ENCODE assay signal across 8 cellular contexts in the genomic region with DNA sequence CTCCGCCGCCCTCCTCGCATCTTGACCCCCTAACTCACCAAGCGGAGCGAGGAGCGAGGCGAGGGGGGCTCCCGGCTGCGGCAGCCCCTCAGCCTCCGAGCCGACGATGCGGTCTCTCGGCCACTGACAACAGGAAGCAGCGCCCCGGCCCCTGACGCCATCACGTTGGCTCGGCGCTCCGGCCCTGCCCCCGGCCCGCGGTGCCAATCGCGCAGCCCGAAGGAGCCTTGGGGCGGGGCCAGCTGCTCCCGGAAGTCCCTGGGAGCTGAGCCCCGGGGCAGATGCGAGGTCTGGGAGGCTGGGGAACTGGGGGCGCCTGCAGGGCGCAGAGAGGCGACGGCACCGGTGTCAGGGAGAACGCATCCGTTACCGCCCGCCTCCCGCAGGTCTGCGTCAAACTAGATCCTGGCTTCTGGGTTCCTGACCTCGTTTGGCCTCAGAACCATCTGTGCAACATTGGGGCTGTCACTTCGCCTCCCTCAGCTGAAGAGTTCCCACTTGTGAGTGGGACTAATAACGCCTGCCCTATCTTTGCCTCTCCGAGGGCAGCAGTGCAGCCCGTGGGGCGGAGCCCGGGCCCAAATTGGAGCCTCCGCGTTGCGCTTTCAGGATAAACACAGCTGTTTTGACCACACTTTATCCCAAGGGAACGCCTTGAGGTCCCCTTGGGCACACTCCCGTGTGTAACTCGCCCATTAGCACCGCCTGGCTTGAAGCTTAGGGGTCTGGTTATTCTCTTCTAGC.
DNase-seq lines count a peak whose midpoint lies in the region; ATAC-seq and TF ChIP-seq lines count a peak whose summit lies in the region.
"Not testable (repeated sequence)": the region's sequence is repeated elsewhere in the genome, so short reads cannot be mapped to it uniquely, and the experiment has no call there.

No MANE protein-coding gene starts in this region.

- POLR2A ChIA-PET in CD8-positive, alpha-beta memory T cell (lab: Charles Lee) = interaction anchor here (0.6 to 1.2 kb wide), 3 partner anchors 59 to 226 kb away, joined by 3 to 7 read pairs (median 4); partner anchors contain the start of gene GNA13

- ATAC-seq in GM19467 (IDR thresholded peaks at IDR 0.05; ENCODE audit: unreplicated experiment) (peak; percentile 95), HG03571 (IDR thresholded peaks at IDR 0.05; ENCODE audit: unreplicated experiment) (peak; percentile 97)

- peak overlapping the region; percentile 72 for H3K4me3 ChIP-seq in CD8-positive, alpha-beta memory T cell (ENCODE audit: low read length)
- H3K4me3 ChIP-seq in endodermal cell (ENCODE audit: low read length) = peak overlapping the region; percentile 83

- not testable (repeated sequence) for H3K27me3 ChIP-seq in CD8-positive, alpha-beta memory T cell (ENCODE audit: insufficient read depth, low read length, poor library complexity, severe bottlenecking); endodermal cell (ENCODE audit: control insufficient read depth, insufficient read depth, low read length, poor library complexity, severe bottlenecking)

- H3K27ac ChIP-seq in CD8-positive, alpha-beta memory T cell (ENCODE audit: low read depth, low read length) = peak overlapping the region; percentile 72
- not testable (repeated sequence) for H3K27ac ChIP-seq in endodermal cell (ENCODE audit: low read depth, low read length)

- H3K36me3 Mint-ChIP-seq in CD8-positive, alpha-beta memory T cell = peaks cover 0 to 15% (median 0%) of the 10 kb centered on the region in 3 donors
- not testable (repeated sequence) for H3K36me3 Mint-ChIP-seq in endodermal cell (ENCODE audit: low read depth)

- WGBS in endodermal cell (ENCODE audit: insufficient coverage in 1 of 2, insufficient read length in 1 of 2), 2 experiments = 2 to 40% methylated on average over 1 to 41 of the region's 56 CpGs

- H3K4me3 Mint-ChIP-seq in CD8-positive, alpha-beta memory T cell = peak overlapping the region; percentile 87 to 96 (median 94)
- H3K4me3 Mint-ChIP-seq in endodermal cell = peak overlapping the region; percentile 84

- H3K27ac Mint-ChIP-seq in CD8-positive, alpha-beta memory T cell = peak overlapping the region; percentile 89 to 98 (median 96)
- peak overlapping the region; percentile 87 for H3K27ac Mint-ChIP-seq in endodermal cell

- not testable (repeated sequence) for H3K27me3 Mint-ChIP-seq in CD8-positive, alpha-beta memory T cell; endodermal cell (ENCODE audit: insufficient read depth)

- not testable (repeated sequence) for TF ChIP-seq CTCF in endodermal cell (conservative IDR thresholded peaks at IDR 0.05)

- H3K9me3 ChIP-seq in CD8-positive, alpha-beta memory T cell (ENCODE audit: low read length); endodermal cell (ENCODE audit: control insufficient read depth, low read length): not testable (repeated sequence)

- peak; percentile 79 to 90 (median 87) for DNase-seq in CD8-positive, alpha-beta memory T cell
- peak; percentile 67 for DNase-seq in NOMO-1 treated with DMSO at 0.1 percent for 48 hours (lab: John Stamatoyannopoulos, UW; ENCODE audit: unreplicated experiment)
- DNase-seq in activated CD8-positive, alpha-beta memory T cell treated with anti-CD3 and anti-CD28 coated beads, Interleukin-2, amount 50 U/mL, for 1 hour (ENCODE audit: extremely low read depth) = peak; percentile 29
- DNase-seq in endodermal cell = peak; percentile 95
- DNase-seq in mesenteric fat pad (ENCODE audit: low spot score) = peak; percentile 96
- peak; percentile 68 for DNase-seq in stimulated activated CD8-positive, alpha-beta memory T cell treated with anti-CD3 and anti-CD28 coated beads, Interleukin-12 subunit alpha, Interleukin-12 subunit beta, amount 100 ng/mL, for 1 hour (ENCODE audit: low read depth)

- not testable (repeated sequence) for H3K9me3 Mint-ChIP-seq in CD8-positive, alpha-beta memory T cell; endodermal cell

- H3K4me1 Mint-ChIP-seq in CD8-positive, alpha-beta memory T cell = peaks cover 14 to 27% (median 19%) of the 10 kb centered on the region in 3 donors
- H3K4me1 Mint-ChIP-seq in endodermal cell = not testable (repeated sequence)

- not testable (repeated sequence) for H3K36me3 ChIP-seq in CD8-positive, alpha-beta memory T cell (ENCODE audit: insufficient read depth, low read length); endodermal cell (ENCODE audit: control insufficient read depth, insufficient read depth, low read length)

- peak overlapping the region; percentile 47 for H3K9ac ChIP-seq in endodermal cell (ENCODE audit: extremely low read depth, low read length, poor library complexity, severe bottlenecking)

- not testable (repeated sequence) for H3K4me1 ChIP-seq in CD8-positive, alpha-beta memory T cell (ENCODE audit: insufficient read depth, low read length); endodermal cell (ENCODE audit: control insufficient read depth, insufficient read depth, low read length)

- CTCF ChIA-PET in CD8-positive, alpha-beta memory T cell (lab: Charles Lee) = interaction anchor here (0.9 kb wide), 1 partner anchor 61 kb away, joined by 3 read pairs; no protein-coding TSS in a partner anchor

Comparison
In these comparisons a context has a peak if more than half of its experiments do, and no peak if none do; other contexts are left out.
1. DNase-seq: peak in every context shown above with its lines; median percentile 96 in mesenteric fat pad; 95 in endodermal cell; 87 in CD8-positive, alpha-beta memory T cell; 68 in stimulated activated CD8-positive, alpha-beta memory T cell treated with anti-CD3 and anti-CD28 coated beads, Interleukin-12 subunit alpha, Interleukin-12 subunit beta, amount 100 ng/mL, for 1 hour; 67 in NOMO-1 treated with DMSO at 0.1 percent for 48 hours; 29 in activated CD8-positive, alpha-beta memory T cell treated with anti-CD3 and anti-CD28 coated beads, Interleukin-2, amount 50 U/mL, for 1 hour.